Comparison of ENCODE assay signal across 34 cellular contexts in the genomic region with DNA sequence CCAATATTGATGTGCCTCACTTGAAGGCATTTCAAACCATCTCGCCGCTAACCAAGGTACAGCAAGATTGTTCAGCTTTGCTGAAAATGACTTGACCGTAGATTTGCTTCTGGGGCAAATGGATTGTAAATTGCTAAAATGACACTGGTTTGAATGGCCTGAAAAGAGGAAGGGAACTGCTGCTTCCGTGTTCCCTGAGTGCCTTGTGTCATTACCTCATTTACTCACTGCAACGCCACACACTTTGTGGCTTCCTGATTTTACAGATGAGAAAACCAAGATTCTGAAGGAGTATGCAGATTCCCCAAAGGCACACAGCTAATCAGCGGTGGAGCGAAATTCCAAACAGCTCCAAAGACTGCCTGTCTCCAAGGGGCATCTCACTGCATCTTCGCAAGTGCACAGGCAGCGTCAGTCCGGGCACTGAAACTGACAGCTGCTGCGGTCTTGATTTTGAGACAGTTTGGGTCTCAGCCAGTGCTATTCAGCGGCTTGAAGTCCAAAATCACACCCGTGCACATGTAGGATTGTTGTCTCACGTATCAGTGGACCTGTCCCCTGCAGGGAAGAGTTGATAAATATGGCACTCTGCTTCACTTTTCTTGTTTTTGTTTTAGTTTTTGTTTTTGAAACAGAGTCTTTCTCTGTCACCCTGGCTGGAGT.
"Had no signal": no experiment of that assay in that cellular context is flagged by ENCODE, and none has a peak within 500 bp of the region (broad histone marks: within the 10 kb centered on the region; RNA-seq: fewer than 3 reads in every experiment).

No MANE protein-coding gene starts in this region.

- H3K27me3 ChIP-seq: brain microvascular endothelial cell had no signal

- H3K4me3 Mint-ChIP-seq: activated CD4-positive, alpha-beta memory T cell treated with anti-CD3 and anti-CD28 coated beads, Interleukin-2, amount 10 ng/mL, durations not matched to agents 7 days and 5 days; activated CD8-positive, alpha-beta memory T cell treated with anti-CD3 and anti-CD28 coated beads, Interleukin-2, amount 10 ng/mL, durations not matched to agents 7 days and 5 days; activated naive CD4-positive, alpha-beta T cell treated with anti-CD3 and anti-CD28 coated beads, Interleukin-2, amount 10 ng/mL, durations not matched to agents 7 days and 5 days; activated naive CD8-positive, alpha-beta T cell; activated naive CD8-positive, alpha-beta T cell treated with anti-CD3 and anti-CD28 coated beads, Interleukin-2, amount 50 U/mL, for 24 hours had no signal

- DNase-seq: activated CD4-positive, alpha-beta memory T cell treated with anti-CD3 and anti-CD28 coated beads, Interleukin-2, amount 10 ng/mL, durations not matched to agents 7 days and 5 days; activated CD4-positive, alpha-beta T cell treated with anti-CD3 and anti-CD28 coated beads for 1 hour; activated CD4-positive, alpha-beta T cell treated with anti-CD3 and anti-CD28 coated beads for 48 hours; activated CD4-positive, CD25-positive, alpha-beta regulatory T cell; activated CD8-positive, alpha-beta memory T cell treated with anti-CD3 and anti-CD28 coated beads for 24 hours; activated CD8-positive, alpha-beta memory T cell treated with anti-CD3 and anti-CD28 coated beads, Interleukin-2, amount 10 ng/mL, durations not matched to agents 7 days and 5 days; activated CD8-positive, alpha-beta memory T cell treated with anti-CD3 and anti-CD28 coated beads, Interleukin-2, amount 50 U/mL, for 48 hours; activated effector memory CD4-positive, alpha-beta T cell treated with Interleukin-2 at 50 U/mL for 16 hours; activated naive CD4-positive, alpha-beta T cell treated with anti-CD3 and anti-CD28 coated beads, Interleukin-2, amount 10 ng/mL, durations not matched to agents 7 days and 5 days; activated naive CD8-positive, alpha-beta T cell treated with anti-CD3 and anti-CD28 coated beads, Interleukin-2, amount 50 U/mL, for 24 hours; activated T-cell treated with anti-CD3 and anti-CD28 coated beads, Interleukin-2, amount 50 U/mL, for 48 hours; anterior cingulate cortex; brain microvascular endothelial cell; central memory CD4-positive, alpha-beta T cell; Karpas-422; NCI-H1048; NCI-H1105 treated with DMSO at 0.1 percent for 48 hours; NCI-H1436 treated with DMSO at 0.1 percent for 48 hours; NCI-H187; NCI-H2029 treated with DMSO at 0.1 percent for 48 hours; NCI-H2107; NCI-H2171; NCI-H510A; NCI-H526; NCI-H748 treated with DMSO at 0.1 percent for 48 hours; PC-9; Right ventricle myocardium superior; SW 1271; T-helper 1 cell; T-helper 2 cell; T-helper 9 cell; WERI-Rb-1 had no signal

- H3K27ac Mint-ChIP-seq: activated CD4-positive, alpha-beta memory T cell treated with anti-CD3 and anti-CD28 coated beads, Interleukin-2, amount 10 ng/mL, durations not matched to agents 7 days and 5 days; activated CD8-positive, alpha-beta memory T cell treated with anti-CD3 and anti-CD28 coated beads, Interleukin-2, amount 10 ng/mL, durations not matched to agents 7 days and 5 days; activated naive CD4-positive, alpha-beta T cell treated with anti-CD3 and anti-CD28 coated beads, Interleukin-2, amount 10 ng/mL, durations not matched to agents 7 days and 5 days; activated naive CD8-positive, alpha-beta T cell; activated naive CD8-positive, alpha-beta T cell treated with anti-CD3 and anti-CD28 coated beads, Interleukin-2, amount 50 U/mL, for 24 hours had no signal

- H3K4me3 ChIP-seq: PC-9 had no signal

- H3K4me1 Mint-ChIP-seq: activated CD4-positive, alpha-beta memory T cell treated with anti-CD3 and anti-CD28 coated beads, Interleukin-2, amount 10 ng/mL, durations not matched to agents 7 days and 5 days; activated CD8-positive, alpha-beta memory T cell treated with anti-CD3 and anti-CD28 coated beads, Interleukin-2, amount 10 ng/mL, durations not matched to agents 7 days and 5 days; activated naive CD4-positive, alpha-beta T cell treated with anti-CD3 and anti-CD28 coated beads, Interleukin-2, amount 10 ng/mL, durations not matched to agents 7 days and 5 days; activated naive CD8-positive, alpha-beta T cell treated with anti-CD3 and anti-CD28 coated beads, Interleukin-2, amount 50 U/mL, for 24 hours had no signal

- H3K36me3 ChIP-seq: brain microvascular endothelial cell, WERI-Rb-1 had no signal

- H3K27ac ChIP-seq: brain microvascular endothelial cell, PC-9, WERI-Rb-1 had no signal

- FAIRE-seq: RCC 7860 had no signal

- H3K4me2 ChIP-seq: PC-9 had no signal

- H3K27me3 Mint-ChIP-seq: activated CD4-positive, alpha-beta memory T cell treated with anti-CD3 and anti-CD28 coated beads, Interleukin-2, amount 10 ng/mL, durations not matched to agents 7 days and 5 days; activated CD8-positive, alpha-beta memory T cell treated with anti-CD3 and anti-CD28 coated beads, Interleukin-2, amount 10 ng/mL, durations not matched to agents 7 days and 5 days; activated naive CD4-positive, alpha-beta T cell treated with anti-CD3 and anti-CD28 coated beads, Interleukin-2, amount 10 ng/mL, durations not matched to agents 7 days and 5 days; activated naive CD8-positive, alpha-beta T cell; activated naive CD8-positive, alpha-beta T cell treated with anti-CD3 and anti-CD28 coated beads, Interleukin-2, amount 50 U/mL, for 24 hours had no signal

- H2AFZ ChIP-seq: PC-9 had no signal

- ATAC-seq: activated CD8-positive, alpha-beta memory T cell treated with anti-CD3 and anti-CD28 coated beads, Interleukin-2, amount 10 ng/mL, durations not matched to agents 7 days and 5 days; activated naive CD8-positive, alpha-beta T cell treated with anti-CD3 and anti-CD28 coated beads, Interleukin-2, amount 50 U/mL, for 24 hours had no signal

- H3K36me3 Mint-ChIP-seq: activated CD8-positive, alpha-beta memory T cell treated with anti-CD3 and anti-CD28 coated beads, Interleukin-2, amount 10 ng/mL, durations not matched to agents 7 days and 5 days; activated naive CD4-positive, alpha-beta T cell treated with anti-CD3 and anti-CD28 coated beads, Interleukin-2, amount 10 ng/mL, durations not matched to agents 7 days and 5 days; activated naive CD8-positive, alpha-beta T cell had no signal
